Comparison of ENCODE assay signal across 20 cellular contexts in the genomic region with DNA sequence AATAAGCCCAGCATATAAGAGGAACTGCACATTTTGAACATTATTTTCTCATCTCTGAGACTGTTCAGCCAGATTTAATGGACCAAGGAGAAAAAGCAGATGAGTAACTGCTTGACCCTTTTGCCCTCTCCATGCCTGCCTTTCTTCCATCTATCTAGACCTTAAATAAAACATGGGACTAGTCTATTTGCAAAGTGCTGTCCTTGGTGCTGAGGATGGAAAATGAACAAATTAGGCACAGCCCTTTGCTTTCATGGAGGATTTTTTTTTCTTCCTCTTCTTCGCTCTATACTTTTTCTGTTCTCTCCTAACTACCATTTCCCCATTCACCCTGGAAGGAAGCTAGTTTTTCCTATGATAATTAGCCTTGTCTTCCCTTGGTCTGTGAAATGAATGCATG.
A peak's percentile ranks its signal among the peaks of the same experiment; 100 is the strongest.
DNase-seq lines count a peak whose midpoint lies in the region; ATAC-seq, FAIRE-seq and TF ChIP-seq lines count a peak whose summit lies in the region.
"Had no signal": no experiment of that assay in that cellular context is flagged by ENCODE, and none has a peak within 500 bp of the region (broad histone marks: within the 10 kb centered on the region; RNA-seq: fewer than 3 reads in every experiment).

No MANE protein-coding gene starts in this region.

- H3K56ac ChIP-seq in IMR-90 (ENCODE audit: extremely low read depth, insufficient read depth, low read length) = no peak overlapping the region

- TF ChIP-seq CTCF in A549 (IDR thresholded peaks at IDR 0.05) (no peak), IMR-90 (conservative IDR thresholded peaks at IDR 0.05; ENCODE audit: low read depth, low read length) (no peak), brain microvascular endothelial cell (IDR thresholded peaks at IDR 0.05; ENCODE audit: low read depth, low read length, missing control alignments) (no peak), kidney epithelial cell (IDR thresholded peaks at IDR 0.05; ENCODE audit: insufficient read depth, low read length, poor library complexity, severe bottlenecking) (no peak)

- no peaks in the 10 kb centered on the region for H3K36me3 ChIP-seq in IMR-90 (ENCODE audit: control insufficient read depth, insufficient read depth, low read length)
- H3K36me3 ChIP-seq in brain microvascular endothelial cell (replicated peaks) = no peaks in the 10 kb centered on the region
- H3K36me3 ChIP-seq in kidney epithelial cell (ENCODE audit: control insufficient read depth, insufficient read depth, low read length) = no peaks in the 10 kb centered on the region
- H3K36me3 ChIP-seq: esophagus muscularis mucosa, SJSA1, uterus had no signal

- CTCF ChIA-PET in A549 (lab: Yijun Ruan, JAX) (no interaction called here), IMR-90 (lab: Yijun Ruan, JAX) (no interaction called here)

- H3K18ac ChIP-seq in IMR-90 (ENCODE audit: low read depth, low read length) = no peak overlapping the region

- in situ Hi-C loops in IMR-90 (cut with MboI; ENCODE audit: low sequenced_read_pairs) (no loop called here), brain microvascular endothelial cell (cut with HindIII; ENCODE audit: low pct_ligation_motif_present, low sequenced_read_pairs) (no loop called here)

- intact Hi-C loops in IMR-90 (cut with micrococcal nuclease) (no loop called here), posterior vena cava (cut with DNase I) (no loop called here)

- H3K27me3 ChIP-seq in IMR-90 (ENCODE audit: control insufficient read depth, insufficient read depth, low read length) (no peaks in the 10 kb centered on the region), brain microvascular endothelial cell (replicated peaks) (no peaks in the 10 kb centered on the region), kidney epithelial cell (ENCODE audit: control insufficient read depth, insufficient read depth, low read length) (no peaks in the 10 kb centered on the region)
- H3K27me3 ChIP-seq: esophagus muscularis mucosa, SJSA1, uterus had no signal

- no peak overlapping the region for H2AK9ac ChIP-seq in IMR-90 (replicated peaks; ENCODE audit: low read depth, low read length, poor library complexity)

- TF ChIP-seq EP300 in A549 (IDR thresholded peaks at IDR 0.05) = no peak

- H4K91ac ChIP-seq in IMR-90 (ENCODE audit: insufficient read depth, low read depth, low read length) = no peak overlapping the region

- POLR2A ChIA-PET in A549 (lab: Yijun Ruan, JAX) = no interaction called here
- POLR2A ChIA-PET in IMR-90 (lab: Charles Lee; ENCODE audit: unreplicated experiment) = no interaction called here

- H3K4me3 ChIP-seq in A549 (no peak overlapping the region), IMR-90 (ENCODE audit: insufficient read depth, low read depth, low read length) (no peak overlapping the region), brain microvascular endothelial cell (ENCODE audit: low read depth, low read length) (no peak overlapping the region), kidney epithelial cell (ENCODE audit: low read depth, low read length) (no peak overlapping the region)
- H3K4me3 ChIP-seq: esophagus muscularis mucosa, SJSA1, uterus had no signal

- dilution Hi-C loops in IMR-90 (cut with HindIII; ENCODE audit: low sequenced_read_pairs, unreplicated experiment) = no loop called here

- H2AK5ac ChIP-seq in IMR-90 (ENCODE audit: low read depth, low read length) = no peak overlapping the region

- H4K8ac ChIP-seq in IMR-90 (ENCODE audit: low read depth in 2 of 2, low read length in 2 of 2) = no peak overlapping the region

- no peak overlapping the region for H2BK120ac ChIP-seq in IMR-90 (ENCODE audit: low read depth, low read length)

- H4K5ac ChIP-seq in IMR-90 (ENCODE audit: low read depth, low read length) = no peak overlapping the region

- no peak for FAIRE-seq in A549 (lab: Jason Lieb, UNC)
- FAIRE-seq: islet of Langerhans had no signal

- WGBS in A549 (ENCODE audit: missing lambda C conversion rate) = 12% methylated on average over 1 of the region's 1 CpG
- WGBS in IMR-90 (ENCODE audit: extremely low coverage in 2 of 2, insufficient read length in 1 of 2), 2 experiments = no CpG with 5 or more reads among the region's 1 CpG

- H3K79me1 ChIP-seq in IMR-90 (ENCODE audit: low read depth in 1 of 2, low read length in 2 of 2) = no peaks in the 10 kb centered on the region

- H3K27ac ChIP-seq in A549 (no peak overlapping the region), IMR-90 (ENCODE audit: insufficient read depth, low read length) (no peak overlapping the region), brain microvascular endothelial cell (no peak overlapping the region)
- H3K27ac ChIP-seq: C4-2B, esophagus muscularis mucosa, SJSA1, uterus had no signal

- H3K9me1 ChIP-seq in IMR-90 (ENCODE audit: insufficient read depth, low read length) = no peaks in the 10 kb centered on the region

- no peak overlapping the region for H3K4me2 ChIP-seq in A549
- H3K4me2 ChIP-seq in IMR-90 (ENCODE audit: low read depth, low read length) = no peak overlapping the region

- DNase-seq in A549 (ENCODE audit: low read depth in 1 of 2, low spot score in 1 of 2) (no peak), IMR-90 (peak; percentile 5), brain microvascular endothelial cell (peak; percentile 0), kidney epithelial cell (ENCODE audit: low read depth) (peak; percentile 1), posterior vena cava (ENCODE audit: low spot score) (no peak), NCI-H128 (lab: John Stamatoyannopoulos, UW; ENCODE audit: unreplicated experiment) (no peak)
- no peak for DNase-seq in activated CD4-positive, alpha-beta T cell treated with anti-CD3 and anti-CD28 coated beads, Interleukin-2, amount 50 U/mL, for 4 hours
- DNase-seq: activated naive CD8-positive, alpha-beta T cell treated with anti-CD3 and anti-CD28 coated beads, Interleukin-2, amount 50 U/mL, for 24 hours; central memory CD4-positive, alpha-beta T cell; DMS 273 treated with DMSO at 0.1 percent for 48 hours; head of caudate nucleus; NCI-H774; T-helper 9 cell; uterus had no signal

- TF ChIP-seq POLR2A in A549 (IDR thresholded peaks at IDR 0.05; ENCODE audit: low read length) (no peak), IMR-90 (IDR thresholded peaks at IDR 0.05; ENCODE audit: low read depth, low read length) (no peak)

- H2BK15ac ChIP-seq in IMR-90 (ENCODE audit: low read depth, low read length) = no peak overlapping the region

- H4K20me1 ChIP-seq in IMR-90 (ENCODE audit: insufficient read depth, low read length) = no peaks in the 10 kb centered on the region

- no peak for TF ChIP-seq RAD21 in A549 (conservative IDR thresholded peaks at IDR 0.05 in 1 of 2, IDR thresholded peaks at IDR 0.05 in 1 of 2)
- TF ChIP-seq RAD21 in IMR-90 (IDR thresholded peaks at IDR 0.05; ENCODE audit: low read length) = no peak

- no peak overlapping the region for H2BK20ac ChIP-seq in IMR-90 (ENCODE audit: low read depth, low read length)

- no peak overlapping the region for H3K14ac ChIP-seq in IMR-90 (replicated peaks; ENCODE audit: low read depth, low read length)

- BruUV-seq in IMR-90 (replicated peaks; lab: Mats Ljungman, UMichigan) = no TSS peak

- no peak overlapping the region for H2AFZ ChIP-seq in IMR-90 (replicated peaks; ENCODE audit: low read length, poor library complexity)

- no peak overlapping the region for H3K23ac ChIP-seq in IMR-90 (ENCODE audit: low read depth, low read length)

- no peak overlapping the region for H3K4ac ChIP-seq in IMR-90 (ENCODE audit: low read depth, low read length)

- H3K9ac ChIP-seq in IMR-90 (ENCODE audit: low read depth, low read length) = no peak overlapping the region

- H3K4me1 ChIP-seq in A549 = no peaks in the 10 kb centered on the region
- no peaks in the 10 kb centered on the region for H3K4me1 ChIP-seq in IMR-90 (ENCODE audit: control insufficient read depth, insufficient read depth, low read length)
- H3K4me1 ChIP-seq: esophagus muscularis mucosa, SJSA1, uterus had no signal

- no peaks in the 10 kb centered on the region for H3K9me3 ChIP-seq in A549
- H3K9me3 ChIP-seq in IMR-90 (ENCODE audit: control insufficient read depth, insufficient read depth, low read length) = no peaks in the 10 kb centered on the region
- H3K9me3 ChIP-seq: esophagus muscularis mucosa, SJSA1, uterus had no signal

- H2BK5ac ChIP-seq in IMR-90 (ENCODE audit: low read depth, low read length, poor library complexity, severe bottlenecking) = no peak overlapping the region

- ATAC-seq in A549 (no peak), IMR-90 (ENCODE audit: low read depth) (no peak), GM19328 (IDR thresholded peaks at IDR 0.05; ENCODE audit: unreplicated experiment) (no peak)
- ATAC-seq: activated naive CD8-positive, alpha-beta T cell treated with anti-CD3 and anti-CD28 coated beads, Interleukin-2, amount 50 U/mL, for 24 hours; Panc1 had no signal

TF ChIP-seq in A549, 52 proteins besides CTCF, POLR2A, EP300 and RAD21 (continues in another document):
- TF ChIP-seq CBX8 (IDR thresholded peaks at IDR 0.05) = no peak

TF ChIP-seq in IMR-90, 13 proteins besides CTCF, POLR2A, EP300 and RAD21 (continues in another document):
- TF ChIP-seq, protein P1, sequence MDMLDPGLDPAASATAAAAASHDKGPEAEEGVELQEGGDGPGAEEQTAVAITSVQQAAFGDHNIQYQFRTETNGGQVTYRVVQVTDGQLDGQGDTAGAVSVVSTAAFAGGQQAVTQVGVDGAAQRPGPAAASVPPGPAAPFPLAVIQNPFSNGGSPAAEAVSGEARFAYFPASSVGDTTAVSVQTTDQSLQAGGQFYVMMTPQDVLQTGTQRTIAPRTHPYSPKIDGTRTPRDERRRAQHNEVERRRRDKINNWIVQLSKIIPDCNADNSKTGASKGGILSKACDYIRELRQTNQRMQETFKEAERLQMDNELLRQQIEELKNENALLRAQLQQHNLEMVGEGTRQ (IDR thresholded peaks at IDR 0.05; ENCODE audit: low read depth, low read length) = no peak
- TF ChIP-seq CHD1 (IDR thresholded peaks at IDR 0.05; ENCODE audit: low read depth, low read length) = no peak
- TF ChIP-seq, protein P2, sequence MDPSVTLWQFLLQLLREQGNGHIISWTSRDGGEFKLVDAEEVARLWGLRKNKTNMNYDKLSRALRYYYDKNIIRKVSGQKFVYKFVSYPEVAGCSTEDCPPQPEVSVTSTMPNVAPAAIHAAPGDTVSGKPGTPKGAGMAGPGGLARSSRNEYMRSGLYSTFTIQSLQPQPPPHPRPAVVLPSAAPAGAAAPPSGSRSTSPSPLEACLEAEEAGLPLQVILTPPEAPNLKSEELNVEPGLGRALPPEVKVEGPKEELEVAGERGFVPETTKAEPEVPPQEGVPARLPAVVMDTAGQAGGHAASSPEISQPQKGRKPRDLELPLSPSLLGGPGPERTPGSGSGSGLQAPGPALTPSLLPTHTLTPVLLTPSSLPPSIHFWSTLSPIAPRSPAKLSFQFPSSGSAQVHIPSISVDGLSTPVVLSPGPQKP (IDR thresholded peaks at IDR 0.05; ENCODE audit: borderline replicate concordance, low read depth, low read length) = no peak
- TF ChIP-seq CEBPB (IDR thresholded peaks at IDR 0.05; ENCODE audit: low read depth, low read length) = no peak
- TF ChIP-seq SMC3 (IDR thresholded peaks at IDR 0.05; ENCODE audit: low read depth, low read length) = no peak
- no peak for TF ChIP-seq RFX5 (IDR thresholded peaks at IDR 0.05; ENCODE audit: low read depth, low read length)
- TF ChIP-seq NFE2L2 (IDR thresholded peaks at IDR 0.05; ENCODE audit: low read depth, low read length) = no peak
- no peak for TF ChIP-seq MXI1 (IDR thresholded peaks at IDR 0.05; ENCODE audit: borderline replicate concordance, low read depth, low read length)
- TF ChIP-seq RCOR1 (IDR thresholded peaks at IDR 0.05; ENCODE audit: insufficient replicate concordance, low read length) = no peak

Comparison
In these comparisons a context has a peak if more than half of its experiments do, and no peak if none do; other contexts are left out.
1. DNase-seq: peak in IMR-90 (single experiment), brain microvascular endothelial cell (single experiment) and kidney epithelial cell (single experiment); none in A549 (0 of 2), posterior vena cava (single experiment), NCI-H128 (single experiment) and activated CD4-positive, alpha-beta T cell treated with anti-CD3 and anti-CD28 coated beads, Interleukin-2, amount 50 U/mL, for 4 hours (0 of 2).